Comparison of ENCODE assay signal across 18 cellular contexts in genomic region chr7:124738639-124739038, GRCh38. TPM values are rescaled to one million over a fixed set of nuclear protein-coding genes. Genes with fewer than 3 reads are reported as not detected.
DNase-seq lines count a peak whose midpoint lies in the region; ATAC-seq, FAIRE-seq and TF ChIP-seq lines count a peak whose summit lies in the region.
"Had no signal": no experiment of that assay in that cellular context is flagged by ENCODE, and none has a peak within 500 bp of the region (broad histone marks: within the 10 kb centered on the region; RNA-seq: fewer than 3 reads in every experiment).

No MANE protein-coding gene starts in this region.

- no peak overlapping the region for H3K56ac ChIP-seq in H1 (replicated peaks; ENCODE audit: insufficient read length, low read depth, low read length)

- no peak for TF ChIP-seq EP300 in H1 (IDR thresholded peaks at IDR 0.05; ENCODE audit: borderline replicate concordance in 1 of 2, low read depth in 2 of 2, low read length in 2 of 2)

- no peaks in the 10 kb centered on the region for H3K79me1 ChIP-seq in H1 (ENCODE audit: low read depth, low read length)

- TF ChIP-seq CTCF in OCI-LY3 (IDR thresholded peaks at IDR 0.05; ENCODE audit: low read depth, low read length) (no peak), H1 (IDR thresholded peaks at IDR 0.05; ENCODE audit: control extremely low read depth in 1 of 3, insufficient read depth in 1 of 3, low read depth in 1 of 3, low read length in 3 of 3) (no peak)

- TF ChIP-seq POLR2A in H1 (IDR thresholded peaks at IDR 0.05; ENCODE audit: control extremely low read depth in 1 of 2, low read depth in 2 of 2, low read length in 2 of 2) = no peak

- H2BK120ac ChIP-seq in H1 (replicated peaks; ENCODE audit: low read depth, low read length) = no peak overlapping the region

- H3K23ac ChIP-seq in H1 (ENCODE audit: insufficient read length) = no peak overlapping the region

- H3K27me3 ChIP-seq in OCI-LY3 (ENCODE audit: low read depth, low read length) (no peaks in the 10 kb centered on the region), H1 (replicated peaks in 1 of 4; ENCODE audit: control insufficient read depth in 3 of 4, extremely low read depth in 1 of 4, insufficient read depth in 3 of 4, low read length in 3 of 4) (no peaks in the 10 kb centered on the region)
- H3K27me3 ChIP-seq: BE2C had no signal

- H3K18ac ChIP-seq in H1 (ENCODE audit: extremely low read depth, low read length) = no peak overlapping the region

- H2BK5ac ChIP-seq in H1 (ENCODE audit: low read depth, low read length) = no peak overlapping the region

- H2BK15ac ChIP-seq in H1 (ENCODE audit: low read length) = no peak overlapping the region

- no peak overlapping the region for H2AK5ac ChIP-seq in H1 (ENCODE audit: low read depth, low read length)

- H4K20me1 ChIP-seq in OCI-LY3 (ENCODE audit: insufficient read depth, low read length) (no peaks in the 10 kb centered on the region), H1 (replicated peaks in 1 of 2; ENCODE audit: control insufficient read depth in 1 of 2, insufficient read depth in 2 of 2, low read length in 2 of 2) (no peaks in the 10 kb centered on the region)

- no peak overlapping the region for H2BK20ac ChIP-seq in H1 (ENCODE audit: low read length)

- CTCF ChIA-PET in H1 (lab: Charles Lee; ENCODE audit: partially characterized antibody) = interaction anchor here (0.7 kb wide), 1 partner anchor 8 kb away, joined by 3 read pairs; no protein-coding TSS in a partner anchor

- H3K4me2 ChIP-seq in OCI-LY3 (ENCODE audit: low read length) (no peak overlapping the region), H1 (ENCODE audit: insufficient read depth in 1 of 2, low read depth in 2 of 2, low read length in 2 of 2) (no peak overlapping the region)
- H3K4me2 ChIP-seq: A549 had no signal

- WGBS in H1 (ENCODE audit: extremely low coverage in 1 of 2, insufficient coverage in 1 of 2, insufficient read length in 1 of 2, insufficient replicate concordance in 2 of 2, low coverage in 1 of 2, low lambda C conversion rate in 2 of 2, missing lambda C conversion rate in 1 of 2), 2 experiments = 96% methylated on average over 3 of the region's 3 CpGs; no CpG with 5 or more reads in 1 of the 2 experiments
- 61 to 86% methylated on average over 2 to 3 of the region's 3 CpGs for WGBS in mesodermal cell (ENCODE audit: insufficient coverage in 2 of 2), 2 experiments

- H3K9me3 ChIP-seq in OCI-LY3 (ENCODE audit: insufficient read depth, low read length) = no peaks in the 10 kb centered on the region
- H3K9me3 ChIP-seq in H1 (ENCODE audit: insufficient read depth in 2 of 2, low read depth in 1 of 2, low read length in 1 of 2) = no peaks in the 10 kb centered on the region
- peaks cover 4% of the 10 kb centered on the region for H3K9me3 ChIP-seq in mesodermal cell (ENCODE audit: control insufficient read depth, low read length)
- H3K9me3 ChIP-seq: A549, BE2C, HAP-1 had no signal

- H2AFZ ChIP-seq in OCI-LY3 (ENCODE audit: low read depth, low read length) = 0 out of 2 replicates have a peak overlapping the region, but pooled peaks have one; percentile 10
- peak overlapping the region; percentile 41; the same call in 1 of the 2 replicates for H2AFZ ChIP-seq in H1 (ENCODE audit: low read length)

- no peak overlapping the region for H3K9ac ChIP-seq in OCI-LY3 (ENCODE audit: low read length)
- H3K9ac ChIP-seq in H1 (replicated peaks in 1 of 4; ENCODE audit: extremely low read depth in 1 of 4, low read depth in 3 of 4, low read length in 3 of 4) = no peak overlapping the region

- H3K23me2 ChIP-seq in H1 (ENCODE audit: low read depth, low read length) = no peaks in the 10 kb centered on the region

- DNase-seq in H1 (ENCODE audit: low read depth in 1 of 2, low spot score in 2 of 2) (no peak), substantia nigra (lab: John Stamatoyannopoulos, UW) (no peak), NCI-H146 treated with DMSO at 0.1 percent for 48 hours (lab: John Stamatoyannopoulos, UW; ENCODE audit: unreplicated experiment) (no peak), COLO668 (lab: John Stamatoyannopoulos, UW; ENCODE audit: unreplicated experiment) (no peak), NCI-H82 treated with DMSO at 0.1 percent for 48 hours (lab: John Stamatoyannopoulos, UW; ENCODE audit: unreplicated experiment) (no peak)
- DNase-seq: BE2C; CD8-positive, alpha-beta memory T cell; GOT3 had no signal

- no peak overlapping the region for H4K5ac ChIP-seq in H1 (ENCODE audit: insufficient read length, low read depth, low read length)

- H3K36me3 ChIP-seq in OCI-LY3 (replicated peaks; ENCODE audit: low read depth, low read length) (no peaks in the 10 kb centered on the region), H1 (ENCODE audit: control insufficient read depth in 2 of 4, insufficient read depth in 4 of 4, low read length in 3 of 4) (no peaks in the 10 kb centered on the region), mesodermal cell (ENCODE audit: control insufficient read depth, insufficient read depth, low read length) (no peaks in the 10 kb centered on the region)
- H3K36me3 ChIP-seq: BE2C, HAP-1 had no signal

- H3K79me2 ChIP-seq in OCI-LY3 (ENCODE audit: low read length) (no peaks in the 10 kb centered on the region), H1 (ENCODE audit: control insufficient read depth in 1 of 2, insufficient read depth in 2 of 2, low read length in 2 of 2) (no peaks in the 10 kb centered on the region)

- FAIRE-seq in H1 (lab: Jason Lieb, UNC) = no peak
- FAIRE-seq: A549, GM12878, GM18507, K562 had no signal

- no peak overlapping the region for H2BK12ac ChIP-seq in H1 (ENCODE audit: low read depth, low read length)

- H4K8ac ChIP-seq in H1 (ENCODE audit: extremely low read depth, insufficient read depth, low read length) = no peak overlapping the region

- POLR2A ChIA-PET in H1 (lab: Charles Lee; ENCODE audit: partially characterized antibody) = no interaction called here

- H3K4me3 ChIP-seq in OCI-LY3 (ENCODE audit: low read length) (no peak overlapping the region), H1 (ENCODE audit: extremely low read depth in 1 of 4, insufficient read depth in 2 of 4, low read depth in 3 of 4, low read length in 4 of 4) (no peak overlapping the region), mesodermal cell (ENCODE audit: extremely low read depth, insufficient read depth, low read length, poor library complexity, severe bottlenecking) (no peak overlapping the region)
- H3K4me3 ChIP-seq: A549, GM12878, HAP-1, K562 had no signal

- H3K14ac ChIP-seq in H1 (ENCODE audit: insufficient read length) = no peak overlapping the region

- H3K27ac ChIP-seq in OCI-LY3 (ENCODE audit: low read length) (no peak overlapping the region), H1 (ENCODE audit: low read depth, low read length) (no peak overlapping the region; the same call in 1 of the 2 replicates), mesodermal cell (ENCODE audit: low read depth, low read length, severe bottlenecking) (peak overlapping the region; percentile 78), substantia nigra (ENCODE audit: low read depth, low read length, poor library complexity, severe bottlenecking) (peak overlapping the region; percentile 37)
- H3K27ac ChIP-seq: A549, HL-60 had no signal

- no peak overlapping the region for H4K91ac ChIP-seq in H1 (replicated peaks; ENCODE audit: insufficient read length, low read length)

- H3K4ac ChIP-seq in H1 (replicated peaks; ENCODE audit: insufficient read length, low read depth, low read length) = no peak overlapping the region

- TF ChIP-seq RAD21 in H1 (IDR thresholded peaks at IDR 0.05 in 1 of 2, conservative IDR thresholded peaks at IDR 0.05 in 1 of 2; ENCODE audit: low read depth in 2 of 2, low read length in 2 of 2) = no peak

- no peak for ATAC-seq in GM21423 (IDR thresholded peaks at IDR 0.05; ENCODE audit: unreplicated experiment)
- ATAC-seq: A549, GM12878, K562 had no signal

- peaks cover 15% of the 10 kb centered on the region for H3K4me1 ChIP-seq in OCI-LY3 (ENCODE audit: low read length)
- peaks cover 0 to 2% (median 0%) of the 10 kb centered on the region in 4 experiments; a peak in 1 of 7 replicates for H3K4me1 ChIP-seq in H1 (replicated peaks in 1 of 4; ENCODE audit: control insufficient read depth in 3 of 4, insufficient read depth in 4 of 4, low read length in 3 of 4)
- peaks cover 8% of the 10 kb centered on the region for H3K4me1 ChIP-seq in mesodermal cell (ENCODE audit: control insufficient read depth, insufficient read depth, low read length, poor library complexity, severe bottlenecking)
- H3K4me1 ChIP-seq: A549, BE2C, HAP-1 had no signal

TF ChIP-seq in H1, 55 proteins besides CTCF, POLR2A, EP300 and RAD21:
- TF ChIP-seq SP2 (IDR thresholded peaks at IDR 0.05; ENCODE audit: low read length) (no peak), SAP30 (IDR thresholded peaks at IDR 0.05; ENCODE audit: insufficient read depth, insufficient replicate concordance, low read length) (no peak), KDM5A (IDR thresholded peaks at IDR 0.05; ENCODE audit: low read length) (no peak), CHD2 (IDR thresholded peaks at IDR 0.05; ENCODE audit: low read length) (no peak), SUZ12 (IDR thresholded peaks at IDR 0.05; ENCODE audit: low read length) (no peak)
TF ChIP-seq in H1: peak in this region for 0.

RNA-seq across cellular contexts. Expression of gene GPR37, which starts 27.0 kb away (rescaled TPM):
- total RNA-seq in H1 (2021; fragmentation: NEBNext Ultra II Directional; extraction: Animal tissue kit (Norgen Biotek cat#: 25700)) = 15.5 and 17.4 TPM in 2 replicates
- polyA plus RNA-seq in H1 (2011; rRNA removed) = 1.5 and 3.1 TPM in 2 replicates
- 2.2 TPM for polyA plus RNA-seq in H1 (2011; cell fraction: cytosol; rRNA removed)
- polyA plus RNA-seq in H1 (2011; cell fraction: nucleus; rRNA removed) = 3.0 TPM
- polyA plus RNA-seq in H1 (2012, experiment 1 of 2) = 5.0 to 7.8 TPM (median 6.1 TPM) in 4 replicates
- polyA plus RNA-seq in H1 (2012, experiment 2 of 2) = 5.4 TPM
- polyA plus RNA-seq in H1 (2013, experiment 1 of 2) = 24.4 TPM
- polyA plus RNA-seq in H1 (2013, experiment 2 of 2) = 24.6 TPM
- 3.4 and 4.6 TPM in 2 replicates for polyA minus RNA-seq in H1 (2011; rRNA and poly(A)+ RNA removed)
- 2.7 TPM for polyA minus RNA-seq in H1 (2011; cell fraction: cytosol; rRNA and poly(A)+ RNA removed)
- 5.5 TPM for polyA minus RNA-seq in H1 (2011; cell fraction: nucleus; rRNA and poly(A)+ RNA removed)
- polyA plus RNA-seq in mesodermal cell (2013, experiment 1 of 2) = 10.8 TPM
- polyA plus RNA-seq in mesodermal cell (2013, experiment 2 of 2) = 10.5 TPM
- total RNA-seq: CD8-positive, alpha-beta memory T cell; G401; GM12878; K562 had no signal
- polyA plus RNA-seq: CD8-positive, alpha-beta memory T cell had no signal

Comparison
In these comparisons a context has a peak if more than half of its experiments do, and no peak if none do; other contexts are left out.
1. H3K27ac ChIP-seq: peak in mesodermal cell (single experiment) and substantia nigra (single experiment); none in OCI-LY3 (single experiment) and H1 (single experiment).